8 cellular contexts compared by ENCODE assay signal in genomic region chr2:213150315-213150951, GRCh38. TPM values are rescaled to one million over a fixed set of nuclear protein-coding genes. Genes with fewer than 3 reads are reported as not detected.
DNase-seq lines count a peak whose midpoint lies in the region; ATAC-seq and TF ChIP-seq lines count a peak whose summit lies in the region.

No MANE protein-coding gene starts in this region.

- no peaks in the 10 kb centered on the region for H3K36me3 Mint-ChIP-seq in activated naive CD4-positive, alpha-beta T cell treated with anti-CD3 and anti-CD28 coated beads, Interleukin-2, amount 50 U/mL, for 24 hours
- peaks cover 3% of the 10 kb centered on the region for H3K36me3 Mint-ChIP-seq in activated CD4-positive, alpha-beta memory T cell treated with anti-CD3 and anti-CD28 coated beads, Interleukin-2, amount 10 ng/mL, durations not matched to agents 7 days and 5 days (ENCODE audit: low read depth)

- no peaks in the 10 kb centered on the region for H3K27me3 ChIP-seq in psoas muscle (ENCODE audit: insufficient read depth in 3 of 3, low read length in 2 of 3)

- TF ChIP-seq CTCF in psoas muscle (IDR thresholded peaks at IDR 0.05), result no peak

- POLR2A ChIA-PET in activated CD4-positive, alpha-beta memory T cell treated with anti-CD3 and anti-CD28 coated beads, Interleukin-2, amount 10 ng/mL, durations not matched to agents 7 days and 5 days (lab: Charles Lee), result interaction anchor here (0.7 to 2.9 kb wide), 5 partner anchors 20 to 136 kb away, joined by 3 to 6 read pairs (median 3); partner anchors contain the start of gene SPAG16

- CTCF ChIA-PET in activated CD4-positive, alpha-beta memory T cell treated with anti-CD3 and anti-CD28 coated beads, Interleukin-2, amount 10 ng/mL, durations not matched to agents 7 days and 5 days (lab: Charles Lee), result interaction anchor here (0.7 to 1.3 kb wide), 4 partner anchors 23 to 378 kb away, joined by 3 to 6 read pairs (median 3); no protein-coding TSS in a partner anchor

- H3K27me3 Mint-ChIP-seq in activated naive CD4-positive, alpha-beta T cell treated with anti-CD3 and anti-CD28 coated beads, Interleukin-2, amount 50 U/mL, for 24 hours, result peaks cover 45% of the 10 kb centered on the region
- H3K27me3 Mint-ChIP-seq in activated CD4-positive, alpha-beta memory T cell treated with anti-CD3 and anti-CD28 coated beads, Interleukin-2, amount 10 ng/mL, durations not matched to agents 7 days and 5 days, result peaks cover 47% of the 10 kb centered on the region

- peak overlapping the region; percentile 23 for H3K27ac Mint-ChIP-seq in activated naive CD4-positive, alpha-beta T cell treated with anti-CD3 and anti-CD28 coated beads, Interleukin-2, amount 50 U/mL, for 24 hours
- peak overlapping the region; percentile 60 for H3K27ac Mint-ChIP-seq in activated CD4-positive, alpha-beta memory T cell treated with anti-CD3 and anti-CD28 coated beads, Interleukin-2, amount 10 ng/mL, durations not matched to agents 7 days and 5 days

- H3K9me3 Mint-ChIP-seq in activated naive CD4-positive, alpha-beta T cell treated with anti-CD3 and anti-CD28 coated beads, Interleukin-2, amount 50 U/mL, for 24 hours, result no peaks in the 10 kb centered on the region
- H3K9me3 Mint-ChIP-seq in activated CD4-positive, alpha-beta memory T cell treated with anti-CD3 and anti-CD28 coated beads, Interleukin-2, amount 10 ng/mL, durations not matched to agents 7 days and 5 days, result no peaks in the 10 kb centered on the region

- H3K4me3 ChIP-seq in psoas muscle, result peak overlapping the region; percentile 89

- WGBS in psoas muscle, 3 donors, result 0 to 1% (median 1%) methylated on average over 6 to 8 of the region's 9 CpGs

- intact Hi-C loops in left ventricle myocardium superior (cut with micrococcal nuclease), result loop anchor here (5.0 to 10.0 kb wide), 2 partner anchors 373 to 466 kb away; no protein-coding TSS in a partner anchor
- intact Hi-C loops in psoas muscle (cut with DNase I), result loop anchor here in 1 of 2 donors (5.0 to 10.0 kb wide), 3 partner anchors 48 to 146 kb away; no protein-coding TSS in a partner anchor

- ATAC-seq in left ventricle myocardium superior, result no peak
- ATAC-seq in psoas muscle, result no peak
- no peak for ATAC-seq in GM21737 (IDR thresholded peaks at IDR 0.05; ENCODE audit: unreplicated experiment)
- no peak for ATAC-seq in HG03175 (IDR thresholded peaks at IDR 0.05; ENCODE audit: unreplicated experiment)

- peaks cover 26% of the 10 kb centered on the region for H3K4me1 Mint-ChIP-seq in activated naive CD4-positive, alpha-beta T cell treated with anti-CD3 and anti-CD28 coated beads, Interleukin-2, amount 50 U/mL, for 24 hours
- H3K4me1 Mint-ChIP-seq in activated CD4-positive, alpha-beta memory T cell treated with anti-CD3 and anti-CD28 coated beads, Interleukin-2, amount 10 ng/mL, durations not matched to agents 7 days and 5 days, result peaks cover 30% of the 10 kb centered on the region

- H3K36me3 ChIP-seq in psoas muscle (ENCODE audit: insufficient read depth in 1 of 2, low read depth in 1 of 2), result peaks cover 0 to 4% of the 10 kb centered on the region in 2 donors

- H3K4me3 Mint-ChIP-seq in activated naive CD4-positive, alpha-beta T cell treated with anti-CD3 and anti-CD28 coated beads, Interleukin-2, amount 50 U/mL, for 24 hours, result peak overlapping the region; percentile 78
- H3K4me3 Mint-ChIP-seq in activated CD4-positive, alpha-beta memory T cell treated with anti-CD3 and anti-CD28 coated beads, Interleukin-2, amount 10 ng/mL, durations not matched to agents 7 days and 5 days, result peak overlapping the region; percentile 79

- peak overlapping the region; percentile 96 for H3K27ac ChIP-seq in psoas muscle

- H3K9me3 ChIP-seq in psoas muscle, result no peaks in the 10 kb centered on the region

- no peak for DNase-seq in activated naive CD4-positive, alpha-beta T cell treated with Interleukin-2 at 50 U/mL for 16 hours
- no peak for DNase-seq in activated CD4-positive, alpha-beta memory T cell treated with anti-CD3 and anti-CD28 coated beads, Interleukin-2, amount 10 ng/mL, durations not matched to agents 7 days and 5 days
- DNase-seq in left ventricle myocardium superior (peak; percentile 23), psoas muscle (peak in 1 of 2 donors; percentile 35), D341Med (ENCODE audit: low spot score) (no peak)

- peaks cover 37% of the 10 kb centered on the region for H3K4me1 ChIP-seq in psoas muscle

RNA-seq across cellular contexts. Expression of gene IKZF2, which starts 1.0 kb away (rescaled TPM):
- 1 to 10 TPM; 4.2 to 6.0 TPM for total RNA-seq in activated CD4-positive, alpha-beta memory T cell treated with anti-CD3 and anti-CD28 coated beads, Interleukin-2, amount 10 ng/mL, durations not matched to agents 7 days and 5 days
- total RNA-seq in left ventricle myocardium superior (6.1 TPM), psoas muscle (10 to 100 TPM in 1 of 4 donors, 1 to 10 TPM in 3; 3.2 to 11.6 (median 6.5) TPM)
- polyA plus RNA-seq in psoas muscle, result 1 to 10 TPM in 1 of 3 donors, under 1 TPM in 2; 0.29 to 2.2 (median 0.56) TPM
